In the genomic region with DNA sequence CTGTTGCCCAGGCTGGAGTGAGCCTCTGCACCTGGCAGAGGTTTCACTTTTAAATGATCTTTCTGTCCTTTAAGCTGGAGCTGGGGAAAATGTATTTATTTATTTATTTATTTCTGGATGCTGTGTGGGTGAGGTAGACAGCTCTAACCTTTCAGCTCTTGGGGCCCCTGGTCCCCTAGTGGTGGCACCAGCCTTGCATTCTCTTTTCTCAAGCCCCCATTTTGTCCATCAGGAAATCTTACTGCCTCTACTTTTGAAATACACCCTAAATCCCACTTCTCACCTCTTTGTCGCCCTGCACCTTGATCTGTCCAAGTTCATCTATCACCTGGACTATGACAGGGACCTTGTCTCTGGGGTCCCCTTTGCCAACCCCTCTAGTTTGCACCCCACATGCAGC, we compare ENCODE assay signal across 12 cellular contexts. TPM values are rescaled to one million over a fixed set of nuclear protein-coding genes. Genes with fewer than 3 reads are reported as not detected.
DNase-seq lines count a peak whose midpoint lies in the region; ATAC-seq and TF ChIP-seq lines count a peak whose summit lies in the region.
"Had no signal": no experiment of that assay in that cellular context is flagged by ENCODE, and none has a peak within 500 bp of the region (broad histone marks: within the 10 kb centered on the region; RNA-seq: fewer than 3 reads in every experiment).

No MANE protein-coding gene starts in this region.

- peaks cover 4% of the 10 kb centered on the region for H3K36me3 Mint-ChIP-seq in activated CD8-positive, alpha-beta T cell treated with anti-CD3 and anti-CD28 coated beads for 36 hours (ENCODE audit: low read depth)
- H3K36me3 Mint-ChIP-seq in naive B cell = no peaks in the 10 kb centered on the region

- H3K27ac Mint-ChIP-seq in activated CD8-positive, alpha-beta T cell treated with anti-CD3 and anti-CD28 coated beads for 36 hours = no peak overlapping the region
- H3K27ac Mint-ChIP-seq in naive B cell = peak overlapping the region in 2 of 6 donors; percentile 92 to 98

- no peak for ATAC-seq in activated CD8-positive, alpha-beta T cell treated with anti-CD3 and anti-CD28 coated beads for 36 hours
- ATAC-seq in naive B cell (ENCODE audit: low read depth in 2 of 2) (no peak), aorta (ENCODE audit: low FRiP score) (no peak)
- ATAC-seq: psoas muscle had no signal

- H3K9me3 ChIP-seq in aorta (ENCODE audit: control insufficient read depth, low read length) = no peaks in the 10 kb centered on the region
- H3K9me3 ChIP-seq in suprapubic skin = no peaks in the 10 kb centered on the region
- H3K9me3 ChIP-seq: psoas muscle had no signal

- intact Hi-C loops in activated CD8-positive, alpha-beta T cell treated with anti-CD3 and anti-CD28 coated beads for 36 hours (cut with micrococcal nuclease) = no loop called here
- intact Hi-C loops in aorta (cut with DNase I) = no loop called here

- H3K4me3 ChIP-seq in H7 (ENCODE audit: insufficient read depth, low read depth, low read length) = no peak overlapping the region
- no peak overlapping the region for H3K4me3 ChIP-seq in aorta (ENCODE audit: low read length in 2 of 2)
- H3K4me3 ChIP-seq in suprapubic skin = no peak overlapping the region
- H3K4me3 ChIP-seq: psoas muscle had no signal

- no peak for TF ChIP-seq EP300 in suprapubic skin (IDR thresholded peaks at IDR 0.05)

- TF ChIP-seq POLR2A in suprapubic skin (IDR thresholded peaks at IDR 0.05) = no peak

- DNase-seq in DMS 273 (lab: John Stamatoyannopoulos, UW; ENCODE audit: unreplicated experiment) (peak; percentile 53), DMS 273 treated with DMSO at 0.1 percent for 48 hours (lab: John Stamatoyannopoulos, UW) (no peak), H7 (peak; percentile 48), naive B cell (no peak), aorta (no peak), suprapubic skin (ENCODE audit: low spot score in 2 of 2) (no peak), AG20443 (ENCODE audit: low spot score) (no peak)
- DNase-seq in activated CD8-positive, alpha-beta T cell treated with anti-CD3 and anti-CD28 coated beads for 36 hours = peak; percentile 57
- DNase-seq: NCI-H187 treated with DMSO at 0.1 percent for 48 hours, psoas muscle, Right ventricle myocardium superior had no signal

- H3K36me3 ChIP-seq in H7 (replicated peaks; ENCODE audit: control insufficient read depth, insufficient read depth, low read length) (no peaks in the 10 kb centered on the region), aorta (ENCODE audit: control insufficient read depth in 1 of 2, insufficient read depth in 2 of 2, low read length in 1 of 2) (no peaks in the 10 kb centered on the region), suprapubic skin (no peaks in the 10 kb centered on the region)

- TF ChIP-seq CTCF in activated CD8-positive, alpha-beta T cell treated with anti-CD3 and anti-CD28 coated beads for 36 hours (IDR thresholded peaks at IDR 0.05) = peak; percentile 30
- TF ChIP-seq CTCF in suprapubic skin (IDR thresholded peaks at IDR 0.05) = no peak

- peaks cover 21% of the 10 kb centered on the region for H3K4me1 Mint-ChIP-seq in activated CD8-positive, alpha-beta T cell treated with anti-CD3 and anti-CD28 coated beads for 36 hours (ENCODE audit: low read depth)
- H3K4me1 Mint-ChIP-seq in naive B cell = peaks cover 12 to 36% (median 20%) of the 10 kb centered on the region in 3 donors

- H3K4me1 ChIP-seq in aorta (ENCODE audit: control insufficient read depth in 1 of 2, insufficient read depth in 2 of 2, low read length in 2 of 2) = no peaks in the 10 kb centered on the region
- H3K4me1 ChIP-seq in suprapubic skin = peaks cover 31% of the 10 kb centered on the region

- H3K4me3 Mint-ChIP-seq in activated CD8-positive, alpha-beta T cell treated with anti-CD3 and anti-CD28 coated beads for 36 hours = no peak overlapping the region
- peak overlapping the region in 5 of 8 donors; percentile 1 to 94 (median 23) for H3K4me3 Mint-ChIP-seq in naive B cell

- no peaks in the 10 kb centered on the region for H3K27me3 Mint-ChIP-seq in activated CD8-positive, alpha-beta T cell treated with anti-CD3 and anti-CD28 coated beads for 36 hours
- H3K27me3 Mint-ChIP-seq in naive B cell = no peaks in the 10 kb centered on the region

- POLR2A ChIA-PET in activated CD8-positive, alpha-beta T cell treated with anti-CD3 and anti-CD28 coated beads for 36 hours (lab: Charles Lee) = interaction anchor here (4.2 kb wide), 1 partner anchor 11 kb away, joined by 20 read pairs; no protein-coding TSS in a partner anchor

- H3K27me3 ChIP-seq in H7 (ENCODE audit: control insufficient read depth, insufficient read depth, low read length) (no peaks in the 10 kb centered on the region), aorta (ENCODE audit: control insufficient read depth in 1 of 2, insufficient read depth in 2 of 2, low read length in 1 of 2) (no peaks in the 10 kb centered on the region), suprapubic skin (no peaks in the 10 kb centered on the region)

- CTCF ChIA-PET in activated CD8-positive, alpha-beta T cell treated with anti-CD3 and anti-CD28 coated beads for 36 hours (lab: Charles Lee) = interaction anchor here (0.6 to 1.0 kb wide), 3 partner anchors 9 to 82 kb away, joined by 3 to 4 read pairs (median 3); no protein-coding TSS in a partner anchor

- H3K27ac ChIP-seq in aorta (ENCODE audit: low read depth in 1 of 2, low read length in 2 of 2) (no peak overlapping the region), suprapubic skin (no peak overlapping the region)
- H3K27ac ChIP-seq: 22Rv1, psoas muscle had no signal

- 98 to 100% methylated on average over 1 of the region's 1 CpG for WGBS in aorta, 2 donors
- WGBS in suprapubic skin = 96% methylated on average over 1 of the region's 1 CpG

- no peaks in the 10 kb centered on the region for H3K9me3 Mint-ChIP-seq in activated CD8-positive, alpha-beta T cell treated with anti-CD3 and anti-CD28 coated beads for 36 hours
- H3K9me3 Mint-ChIP-seq in naive B cell = no peaks in the 10 kb centered on the region

RNA-seq across cellular contexts. Expression of a gene that starts 2.1 kb away (rescaled TPM):
- total RNA-seq in H7 (2014; rRNA removed; shearing (Covaris generic)) = 1.1 and 2.9 TPM in 2 replicates
- 1 to 10 TPM; 3.1 to 5.1 TPM for total RNA-seq in activated CD8-positive, alpha-beta T cell treated with anti-CD3 and anti-CD28 coated beads for 36 hours
- 10 to 100 TPM in 5 of 6 donors, 1 to 10 TPM in 1; 3.2 to 17.3 (median 14.3) TPM for polyA plus RNA-seq in naive B cell (ENCODE audit: low read depth in 6 of 6)
- 1 to 10 TPM; 4.1 to 5.6 TPM for total RNA-seq in aorta
- polyA plus RNA-seq in aorta = 10 to 100 TPM in 1 of 2 donors, 1 to 10 TPM in 1; 1.6 to 13.5 TPM
- total RNA-seq in suprapubic skin = 1 to 10 TPM; 2.8 to 9.3 (median 4.8) TPM

RNA-seq across cellular contexts. Expression of a gene that starts 10.2 kb away (rescaled TPM):
- 8.4 and 13.3 TPM in 2 replicates for total RNA-seq in H7 (2014; rRNA removed; shearing (Covaris generic))
- 1 to 10 TPM; 8.9 to 9.1 TPM for total RNA-seq in activated CD8-positive, alpha-beta T cell treated with anti-CD3 and anti-CD28 coated beads for 36 hours
- 1 to 10 TPM in 5 of 6 donors, not detected in 1; 1.7 to 3.5 (median 2.2) TPM for polyA plus RNA-seq in naive B cell (ENCODE audit: low read depth in 6 of 6)
- 10 to 100 TPM in 1 of 2 donors, 1 to 10 TPM in 1; 9.5 to 28.2 TPM for total RNA-seq in aorta
- 10 to 100 TPM in 1 of 2 donors, 1 to 10 TPM in 1; 8.9 to 55.8 TPM for polyA plus RNA-seq in aorta
- 100 to 1,000 TPM in 2 of 4 donors, 10 to 100 TPM in 2; 29.6 to 109 (median 88.1) TPM for total RNA-seq in suprapubic skin

RNA-seq across cellular contexts. Expression of a gene that starts 12.4 kb away (rescaled TPM):
- 8.6 and 11.6 TPM in 2 replicates for total RNA-seq in H7 (2014; rRNA removed; shearing (Covaris generic))
- 100 to 1,000 TPM; 112 to 123 TPM for total RNA-seq in activated CD8-positive, alpha-beta T cell treated with anti-CD3 and anti-CD28 coated beads for 36 hours
- polyA plus RNA-seq in naive B cell (ENCODE audit: low read depth in 6 of 6) = 10 to 100 TPM; 20.1 to 61.9 (median 35.4) TPM
- total RNA-seq in aorta = 10 to 100 TPM; 81.6 to 97.5 TPM
- 10 to 100 TPM; 25.4 to 56.6 TPM for polyA plus RNA-seq in aorta
- total RNA-seq in suprapubic skin = 10 to 100 TPM; 16.4 to 19.9 (median 17.4) TPM

RNA-seq across cellular contexts. Expression of a gene that starts 31.1 kb away (rescaled TPM):
- total RNA-seq in H7 (2014; rRNA removed; shearing (Covaris generic)) = 79.6 and 83.0 TPM in 2 replicates
- 10 to 100 TPM; 46.6 to 47.0 TPM for total RNA-seq in activated CD8-positive, alpha-beta T cell treated with anti-CD3 and anti-CD28 coated beads for 36 hours
- polyA plus RNA-seq in naive B cell (ENCODE audit: low read depth in 6 of 6) = 10 to 100 TPM; 48.5 to 74.5 (median 62.6) TPM
- total RNA-seq in aorta = 1 to 10 TPM; 5.5 to 8.7 TPM
- 10 to 100 TPM in 1 of 2 donors, 1 to 10 TPM in 1; 9.9 to 15.4 TPM for polyA plus RNA-seq in aorta
- 10 to 100 TPM; 23.0 to 51.5 (median 31.9) TPM for total RNA-seq in suprapubic skin

RNA-seq across cellular contexts. Expression of a gene that starts 31.5 kb away (rescaled TPM):
- total RNA-seq in H7 (2014; rRNA removed; shearing (Covaris generic)) = 36.0 and 53.1 TPM in 2 replicates
- total RNA-seq in activated CD8-positive, alpha-beta T cell treated with anti-CD3 and anti-CD28 coated beads for 36 hours = 10 to 100 TPM; 32.3 to 36.9 TPM
- polyA plus RNA-seq in naive B cell (ENCODE audit: low read depth in 6 of 6) = 10 to 100 TPM; 50.3 to 79.8 (median 68.0) TPM
- total RNA-seq in aorta = 10 to 100 TPM; 11.6 to 15.2 TPM
- polyA plus RNA-seq in aorta = 10 to 100 TPM; 11.1 to 50.6 TPM
- 100 to 1,000 TPM in 1 of 4 donors, 10 to 100 TPM in 3; 49.7 to 112 (median 76.2) TPM for total RNA-seq in suprapubic skin

Comparison
In these comparisons a context has a peak if more than half of its experiments do, and no peak if none do; other contexts are left out.
1. DNase-seq: peak in DMS 273 (single experiment), H7 (single experiment) and activated CD8-positive, alpha-beta T cell treated with anti-CD3 and anti-CD28 coated beads for 36 hours (single experiment); none in DMS 273 treated with DMSO at 0.1 percent for 48 hours (single experiment), naive B cell (single experiment), aorta (0 of 2), suprapubic skin (0 of 2) and AG20443 (single experiment).